Comparison of ENCODE assay signal across 22 cellular contexts in the genomic region with DNA sequence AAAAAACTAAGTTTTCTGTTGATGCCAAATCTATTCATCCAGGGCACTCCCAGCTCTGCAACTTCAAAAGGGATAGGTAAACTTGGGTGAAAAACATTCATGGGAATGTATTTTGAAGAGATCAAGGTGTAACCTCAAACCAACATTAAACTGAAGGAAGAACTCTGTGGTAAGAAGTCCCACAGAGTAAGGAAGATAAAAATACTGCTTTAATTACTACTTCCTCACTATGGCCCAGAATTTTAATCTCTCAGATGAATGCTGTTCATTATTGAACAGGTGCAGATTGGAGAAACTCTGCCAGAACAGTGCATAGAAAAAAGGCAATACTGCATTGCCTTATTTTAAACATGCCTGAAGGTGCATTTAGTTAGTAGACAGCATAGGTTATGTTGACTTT.
"Had no signal": no experiment of that assay in that cellular context is flagged by ENCODE, and none has a peak within 500 bp of the region (broad histone marks: within the 10 kb centered on the region; RNA-seq: fewer than 3 reads in every experiment).

No MANE protein-coding gene starts in this region.

- H3K9me3 ChIP-seq: colonic mucosa, stomach, suprapubic skin, tibial nerve had no signal

- H3K4me3 ChIP-seq: colonic mucosa, dorsolateral prefrontal cortex, stomach, suprapubic skin, tibial nerve had no signal

- H3K27me3 ChIP-seq: colonic mucosa, dorsolateral prefrontal cortex, stomach, suprapubic skin, tibial nerve had no signal

- H3K36me3 ChIP-seq: colonic mucosa, stomach, suprapubic skin, tibial nerve had no signal

- H3K4me1 Mint-ChIP-seq: endodermal cell; memory B cell; neural crest cell; stimulated activated memory B cell treated with anti-CD40 and anti-IgM and Interleukin-4, amounts not matched to agents 10 μg/mL and 1 μg/mL and 100 μg/mL, for 72 hours had no signal

- ATAC-seq: activated CD4-positive, CD25-positive, alpha-beta regulatory T cell treated with anti-CD3 and anti-CD28 coated beads, Interleukin-2, amount 50 U/mL, for 24 hours; activated CD8-positive, alpha-beta T cell treated with anti-CD3 and anti-CD28 coated beads, Interleukin-2, amount 10 ng/mL, durations not matched to agents 7 days and 5 days; left colon; sciatic nerve; stimulated activated memory B cell treated with anti-CD40 and anti-IgM and Interleukin-4, amounts not matched to agents 10 μg/mL and 1 μg/mL and 100 μg/mL, for 72 hours had no signal

- H3K27me3 Mint-ChIP-seq: activated naive CD8-positive, alpha-beta T cell treated with anti-CD3 and anti-CD28 coated beads, Interleukin-2, amount 10 ng/mL, durations not matched to agents 7 days and 5 days; memory B cell; stimulated activated memory B cell treated with anti-CD40 and anti-IgM and Interleukin-4, amounts not matched to agents 10 μg/mL and 1 μg/mL and 100 μg/mL, for 72 hours had no signal

- H3K27ac ChIP-seq: colonic mucosa, dorsolateral prefrontal cortex, stomach, suprapubic skin, tibial nerve had no signal

- H3K36me3 Mint-ChIP-seq: activated naive CD8-positive, alpha-beta T cell treated with anti-CD3 and anti-CD28 coated beads, Interleukin-2, amount 10 ng/mL, durations not matched to agents 7 days and 5 days; memory B cell; stimulated activated memory B cell treated with anti-CD40 and anti-IgM and Interleukin-4, amounts not matched to agents 10 μg/mL and 1 μg/mL and 100 μg/mL, for 72 hours had no signal

- H3K4me1 ChIP-seq: colonic mucosa, stomach had no signal

- H3K4me3 Mint-ChIP-seq: activated CD4-positive, alpha-beta T cell treated with anti-CD3 and anti-CD28 coated beads, Interleukin-2, amount 10 ng/mL, durations not matched to agents 24 days and 14 days; activated CD8-positive, alpha-beta T cell treated with anti-CD3 and anti-CD28 coated beads, Interleukin-2, amount 10 ng/mL, durations not matched to agents 7 days and 5 days; activated naive CD8-positive, alpha-beta T cell treated with anti-CD3 and anti-CD28 coated beads, Interleukin-2, amount 10 ng/mL, durations not matched to agents 7 days and 5 days; endodermal cell; memory B cell; neural crest cell; stimulated activated memory B cell treated with anti-CD40 and anti-IgM and Interleukin-4, amounts not matched to agents 10 μg/mL and 1 μg/mL and 100 μg/mL, for 72 hours had no signal

- H3K27ac Mint-ChIP-seq: activated CD4-positive, alpha-beta T cell treated with anti-CD3 and anti-CD28 coated beads, Interleukin-2, amount 10 ng/mL, durations not matched to agents 24 days and 14 days; activated CD8-positive, alpha-beta T cell treated with anti-CD3 and anti-CD28 coated beads, Interleukin-2, amount 10 ng/mL, durations not matched to agents 7 days and 5 days; activated naive CD8-positive, alpha-beta T cell treated with anti-CD3 and anti-CD28 coated beads, Interleukin-2, amount 10 ng/mL, durations not matched to agents 7 days and 5 days; endodermal cell; memory B cell; stimulated activated memory B cell treated with anti-CD40 and anti-IgM and Interleukin-4, amounts not matched to agents 10 μg/mL and 1 μg/mL and 100 μg/mL, for 72 hours had no signal

- H3K9me3 Mint-ChIP-seq: activated CD4-positive, alpha-beta T cell treated with anti-CD3 and anti-CD28 coated beads, Interleukin-2, amount 10 ng/mL, durations not matched to agents 24 days and 14 days; activated naive CD8-positive, alpha-beta T cell treated with anti-CD3 and anti-CD28 coated beads, Interleukin-2, amount 10 ng/mL, durations not matched to agents 7 days and 5 days; endodermal cell; memory B cell; stimulated activated memory B cell treated with anti-CD40 and anti-IgM and Interleukin-4, amounts not matched to agents 10 μg/mL and 1 μg/mL and 100 μg/mL, for 72 hours had no signal

- DNase-seq: activated CD4-positive, alpha-beta T cell treated with anti-CD3 and anti-CD28 coated beads, Interleukin-2, amount 10 ng/mL, durations not matched to agents 24 days and 14 days; activated CD8-positive, alpha-beta T cell treated with anti-CD3 and anti-CD28 coated beads, Interleukin-2, amount 10 ng/mL, durations not matched to agents 7 days and 5 days; activated gamma-delta T cell treated with Interleukin-2 at 50 U/mL for 16 hours; activated naive CD8-positive, alpha-beta T cell treated with anti-CD3 and anti-CD28 coated beads, Interleukin-2, amount 10 ng/mL, durations not matched to agents 7 days and 5 days; activated T-cell treated with anti-CD3 and anti-CD28 coated beads, Interleukin-2, amount 50 U/mL, for 1 hour; amygdala; colonic mucosa; dorsolateral prefrontal cortex; endodermal cell; foreskin fibroblast; left colon; occipital lobe; small intestine; stomach; T1000 had no signal
